9 cellular contexts compared by ENCODE assay signal in genomic region chr19:2775556-2776430, GRCh38. TPM values are rescaled to one million over a fixed set of nuclear protein-coding genes. Genes with fewer than 3 reads are reported as not detected.
DNase-seq lines count a peak whose midpoint lies in the region; ATAC-seq and TF ChIP-seq lines count a peak whose summit lies in the region.
"Had no signal": no experiment of that assay in that cellular context is flagged by ENCODE, and none has a peak within 500 bp of the region (broad histone marks: within the 10 kb centered on the region; RNA-seq: fewer than 3 reads in every experiment).

No MANE protein-coding gene starts in this region.

- no peaks in the 10 kb centered on the region for H3K9me3 ChIP-seq in MM.1S (replicated peaks; ENCODE audit: insufficient read depth, low read length)

- TF ChIP-seq CTCF in MM.1S (IDR thresholded peaks at IDR 0.05; ENCODE audit: low read length), result no peak

- H4K20me1 ChIP-seq in MM.1S (ENCODE audit: insufficient read depth, low read length), result peaks cover 28% of the 10 kb centered on the region

- H3K4me2 ChIP-seq in MM.1S (ENCODE audit: low read depth, low read length), result no peak overlapping the region

- no peaks in the 10 kb centered on the region for H3K36me3 ChIP-seq in MM.1S (replicated peaks; ENCODE audit: insufficient read depth, low read length)

- H3K9me2 ChIP-seq in MM.1S (replicated peaks; ENCODE audit: insufficient read depth, low read length), result no peaks in the 10 kb centered on the region

- DNase-seq in SKM-1 treated with dmso at 0.1 percent for 144 hours (lab: John Stamatoyannopoulos, UW; ENCODE audit: unreplicated experiment) (peak; percentile 6), SKM-1 (lab: John Stamatoyannopoulos, UW; ENCODE audit: unreplicated experiment) (no peak), cardiac septum (ENCODE audit: low spot score) (peak; percentile 89), MM.1S (no peak), NCI-H146 treated with DMSO at 0.1 percent for 48 hours (lab: John Stamatoyannopoulos, UW; ENCODE audit: unreplicated experiment) (no peak)
- DNase-seq in activated naive CD4-positive, alpha-beta T cell treated with Interleukin-2 at 50 U/mL for 16 hours, result peak; percentile 72
- peak; percentile 68 to 78 (median 72) for DNase-seq in stimulated activated CD4-positive, alpha-beta T cell treated with anti-CD3 and anti-CD28 coated beads, Interleukin-12 subunit alpha, Interleukin-12 subunit beta, amount 100 ng/mL, for 48 hours (ENCODE audit: low read depth in 2 of 3, low spot score in 1 of 3)

- no peak for ATAC-seq in GM21390 (IDR thresholded peaks at IDR 0.05; ENCODE audit: unreplicated experiment)

- intact Hi-C loops in cardiac septum (cut with DNase I), result no loop called here

- H3K4me1 ChIP-seq in MM.1S (ENCODE audit: low read length), result no peaks in the 10 kb centered on the region

- no peaks in the 10 kb centered on the region for H3K27me3 ChIP-seq in MM.1S (replicated peaks; ENCODE audit: insufficient read depth, low read length)

- H3K4me3 ChIP-seq in MM.1S (ENCODE audit: low read length), result no peak overlapping the region

- no peak overlapping the region for H3K9ac ChIP-seq in MM.1S (ENCODE audit: low read length)

- no peak overlapping the region for H3K27ac ChIP-seq in MM.1S (ENCODE audit: low read length)
- H3K27ac ChIP-seq: 22Rv1 had no signal

- no peak overlapping the region for H2AFZ ChIP-seq in MM.1S (ENCODE audit: low read length)

- H3K79me2 ChIP-seq in MM.1S (ENCODE audit: low read length), result peaks cover 90% of the 10 kb centered on the region

- H3F3A ChIP-seq in MM.1S (ENCODE audit: insufficient read depth, low read length), result no peaks in the 10 kb centered on the region

RNA-seq across cellular contexts. Expression of gene SGTA, which starts 7.3 kb away (rescaled TPM):
- total RNA-seq in cardiac septum, result 54.1 TPM

RNA-seq across cellular contexts. Expression of gene THOP1, which starts 9.5 kb away (rescaled TPM):
- total RNA-seq in cardiac septum, result 34.6 TPM

RNA-seq across cellular contexts. Expression of gene SLC39A3, which starts 36.0 kb away (rescaled TPM):
- total RNA-seq in cardiac septum, result 17.9 TPM

RNA-seq across cellular contexts. Expression of gene ZNF554, which starts 43.9 kb away (rescaled TPM):
- total RNA-seq in cardiac septum, result 5.6 TPM

RNA-seq across cellular contexts. Expression of gene DIRAS1, which starts 54.6 kb away (rescaled TPM):
- total RNA-seq in cardiac septum, result 113 TPM

Comparison
In these comparisons a context has a peak if more than half of its experiments do, and no peak if none do; other contexts are left out.
1. DNase-seq: peak in SKM-1 treated with dmso at 0.1 percent for 144 hours (single experiment), activated naive CD4-positive, alpha-beta T cell treated with Interleukin-2 at 50 U/mL for 16 hours (single experiment), cardiac septum (single experiment) and stimulated activated CD4-positive, alpha-beta T cell treated with anti-CD3 and anti-CD28 coated beads, Interleukin-12 subunit alpha, Interleukin-12 subunit beta, amount 100 ng/mL, for 48 hours (3 of 3); none in SKM-1 (single experiment), MM.1S (single experiment) and NCI-H146 treated with DMSO at 0.1 percent for 48 hours (single experiment).